In the genomic region with DNA sequence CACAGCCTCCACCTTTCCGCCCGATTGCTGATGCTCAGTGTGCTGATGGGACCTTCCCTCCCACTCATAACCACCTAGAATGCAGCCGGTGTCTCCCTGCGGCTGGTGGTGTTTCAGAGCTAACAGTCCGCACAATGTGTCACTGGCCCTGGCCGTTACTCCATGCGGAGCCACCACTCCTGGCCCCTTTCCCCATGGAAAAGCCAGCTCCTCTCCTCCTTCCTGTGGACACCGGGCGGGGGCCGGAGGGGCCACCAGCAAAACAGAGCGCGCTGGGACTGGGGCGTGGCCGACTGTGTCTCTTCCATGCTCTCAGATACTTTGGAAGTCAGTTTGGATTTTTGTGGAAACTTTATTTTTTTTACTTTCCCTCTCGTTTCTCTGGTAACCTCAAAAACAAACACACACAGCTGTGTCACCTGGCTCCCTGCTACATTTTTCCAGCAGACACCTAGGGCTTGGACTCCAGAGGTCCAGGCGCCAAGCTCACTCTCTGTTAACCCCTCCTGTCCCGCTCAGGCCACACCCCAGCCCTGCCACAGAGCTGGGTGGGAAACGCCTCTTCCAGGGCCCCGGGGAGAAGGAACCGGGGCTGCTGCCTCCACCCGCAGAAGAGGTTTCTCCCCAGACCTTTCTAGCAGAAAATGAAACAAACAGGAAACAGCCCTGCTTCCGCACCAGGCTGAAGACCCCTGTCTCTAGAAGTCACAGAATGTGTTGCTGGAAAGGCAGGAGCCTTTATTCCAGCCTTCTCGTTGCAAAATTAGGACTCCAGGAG, we compare ENCODE assay signal across 8 cellular contexts. TPM values are rescaled to one million over a fixed set of nuclear protein-coding genes. Genes with fewer than 3 reads are reported as not detected.
DNase-seq lines count a peak whose midpoint lies in the region; ATAC-seq and TF ChIP-seq lines count a peak whose summit lies in the region.

No MANE protein-coding gene starts in this region.

- WGBS in lower leg skin, 2 donors = 6 to 15% methylated on average over 23 of the region's 23 CpGs
- WGBS in suprapubic skin = 24% methylated on average over 20 of the region's 23 CpGs

- DNase-seq in M059J (ENCODE audit: low read depth) (peak; percentile 86), caudate nucleus (lab: John Stamatoyannopoulos, UW) (no peak), lower leg skin (ENCODE audit: low spot score in 2 of 2) (peak; percentile 67 to 94), suprapubic skin (ENCODE audit: low spot score in 2 of 2) (peak; percentile 89 to 92), RKO (ENCODE audit: low spot score) (no peak)

- intact Hi-C loops in lower leg skin (cut with DNase I; ENCODE audit: low total_unique reads) = no loop called here

- H3K9me3 ChIP-seq in suprapubic skin = peaks cover 3% of the 10 kb centered on the region

- TF ChIP-seq CTCF in lower leg skin (IDR thresholded peaks at IDR 0.05) (no peak), suprapubic skin (IDR thresholded peaks at IDR 0.05) (no peak)

- peaks cover 14% of the 10 kb centered on the region for H3K27me3 ChIP-seq in suprapubic skin

- ATAC-seq in HG03378 (IDR thresholded peaks at IDR 0.05; ENCODE audit: unreplicated experiment) = no peak
- ATAC-seq in HG03095 (IDR thresholded peaks at IDR 0.05; ENCODE audit: unreplicated experiment) = no peak
- ATAC-seq in GM18873 (IDR thresholded peaks at IDR 0.05; ENCODE audit: low FRiP score, unreplicated experiment) = no peak

- H3K4me1 ChIP-seq in suprapubic skin = peaks cover 44% of the 10 kb centered on the region

- H3K27ac ChIP-seq in caudate nucleus (ENCODE audit: low read depth, low read length) = peak overlapping the region; percentile 48
- peak overlapping the region; percentile 84 for H3K27ac ChIP-seq in suprapubic skin

- H3K4me3 ChIP-seq in lower leg skin (ENCODE audit: low read depth, poor library complexity, severe bottlenecking) (no peak overlapping the region), suprapubic skin (peak overlapping the region; percentile 4)

- no peak for TF ChIP-seq EP300 in suprapubic skin (IDR thresholded peaks at IDR 0.05)

- H3K36me3 ChIP-seq in suprapubic skin = no peaks in the 10 kb centered on the region

- no peak for TF ChIP-seq POLR2A in lower leg skin (IDR thresholded peaks at IDR 0.05)
- no peak for TF ChIP-seq POLR2A in suprapubic skin (IDR thresholded peaks at IDR 0.05)

RNA-seq across cellular contexts. Expression of gene COL6A2, which starts 32.5 kb away (rescaled TPM):
- 131 and 240 TPM in 2 replicates for total RNA-seq in M059J (2014; rRNA removed; shearing (Covaris generic))
- 100 to 1,000 TPM; 137 to 543 (median 164) TPM for total RNA-seq in lower leg skin
- total RNA-seq in suprapubic skin = 100 to 1,000 TPM in 3 of 4 donors, 10 to 100 TPM in 1; 88.9 to 150 (median 126) TPM

Comparison
In these comparisons a context has a peak if more than half of its experiments do, and no peak if none do; other contexts are left out.
1. DNase-seq: peak in M059J (single experiment), lower leg skin (2 of 2) and suprapubic skin (2 of 2); none in caudate nucleus (0 of 61) and RKO (single experiment).